Comparison of ENCODE assay signal across 17 cellular contexts in the genomic region with DNA sequence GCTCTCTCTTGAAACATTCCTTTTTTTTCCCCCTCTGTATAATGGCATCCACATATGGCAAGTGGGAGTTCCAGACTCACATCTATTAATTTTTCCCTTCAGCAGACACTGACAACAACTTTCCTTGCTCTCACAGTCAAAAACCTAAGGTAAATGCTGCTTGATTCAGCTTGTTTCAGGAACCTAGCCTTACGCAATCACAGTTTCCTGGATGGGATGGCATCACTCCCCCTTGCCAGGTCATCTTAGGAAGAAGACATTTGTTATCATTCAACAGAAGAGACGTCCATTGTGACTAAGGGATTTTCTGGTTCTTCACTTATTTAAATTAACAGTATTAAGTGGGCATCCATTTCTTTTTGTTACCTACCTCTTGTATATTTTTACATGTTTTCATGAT.
DNase-seq lines count a peak whose midpoint lies in the region; ATAC-seq, FAIRE-seq and TF ChIP-seq lines count a peak whose summit lies in the region.
"Had no signal": no experiment of that assay in that cellular context is flagged by ENCODE, and none has a peak within 500 bp of the region (broad histone marks: within the 10 kb centered on the region; RNA-seq: fewer than 3 reads in every experiment).

No MANE protein-coding gene starts in this region.

- ATAC-seq in HepG2, result no peak
- ATAC-seq in right lobe of liver, result no peak
- ATAC-seq in lower lobe of right lung, result no peak
- no peak for ATAC-seq in pancreas
- ATAC-seq: CD8-positive, alpha-beta T cell; gastrocnemius medialis; Panc1; right cardiac atrium had no signal

- TF ChIP-seq RAD21 in HepG2 (CRISPR knock-in tag; IDR thresholded peaks at IDR 0.05), result no peak

- no peaks in the 10 kb centered on the region for H4K20me1 ChIP-seq in HepG2 (ENCODE audit: insufficient read depth, low read length)

- no peak overlapping the region for H3K9ac ChIP-seq in HepG2 (ENCODE audit: insufficient read depth, low read depth, low read length)

- H3K4me2 ChIP-seq in HepG2 (ENCODE audit: low read depth, low read length), result no peak overlapping the region

- H2AFZ ChIP-seq in HepG2 (ENCODE audit: low read length), result no peak overlapping the region

- 0% methylated on average over 2 of the region's 2 CpGs for WGBS in HepG2 (ENCODE audit: low lambda C conversion rate)
- whole genome bisulfite sequencing in right lobe of liver (ENCODE audit: insufficient coverage, low coverage, low lambda C conversion rate, missing lambda C conversion rate), result 7% methylated on average over 2 of the region's 2 CpGs
- WGBS in pancreas, 2 donors, result 54 to 59% methylated on average over 2 of the region's 2 CpGs

- no peak for TF ChIP-seq CTCF in HepG2 (CRISPR knock-in tag; IDR thresholded peaks at IDR 0.05)
- no peak for TF ChIP-seq CTCF in right lobe of liver (IDR thresholded peaks at IDR 0.05)
- TF ChIP-seq CTCF in RWPE1 (conservative IDR thresholded peaks at IDR 0.05; ENCODE audit: low read depth), result no peak
- no peak for TF ChIP-seq CTCF in lower lobe of right lung (IDR thresholded peaks at IDR 0.05)
- no peak for TF ChIP-seq CTCF in pancreas (IDR thresholded peaks at IDR 0.05)

- CTCF ChIA-PET in HepG2 (lab: Yijun Ruan, JAX; ENCODE audit: low intra/inter-chr PET ratio, low total read pairs) (no interaction called here), RWPE1 (lab: Yijun Ruan, JAX) (interaction anchor here (0.6 kb wide), 1 partner anchor 1144 kb away, joined by 3 read pairs; no protein-coding TSS in a partner anchor)

- POLR2A ChIA-PET in HepG2 (lab: Yijun Ruan, JAX), result no interaction called here
- POLR2A ChIA-PET in RWPE1 (lab: Yijun Ruan, JAX; ENCODE audit: low non-redundant PET), result no interaction called here

- no TSS peak for BruUV-seq in HepG2 (replicated peaks; lab: Mats Ljungman, UMichigan)

- H3K27me3 ChIP-seq in HepG2 (ENCODE audit: control insufficient read depth in 1 of 2, insufficient read depth in 2 of 2, low read length in 2 of 2) (no peaks in the 10 kb centered on the region), right lobe of liver (no peaks in the 10 kb centered on the region), lower lobe of right lung (ENCODE audit: low read depth) (no peaks in the 10 kb centered on the region), pancreas (no peaks in the 10 kb centered on the region)
- H3K27me3 ChIP-seq: gastrocnemius medialis had no signal

- H3K4me3 ChIP-seq in HepG2 (replicated peaks in 1 of 3; ENCODE audit: insufficient read depth in 1 of 3, low read depth in 2 of 3, low read length in 3 of 3) (no peak overlapping the region), right lobe of liver (no peak overlapping the region), skeletal muscle cell (ENCODE audit: low read depth, low read length) (no peak overlapping the region), lower lobe of right lung (no peak overlapping the region), pancreas (no peak overlapping the region)
- H3K4me3 ChIP-seq: gastrocnemius medialis had no signal

- no peaks in the 10 kb centered on the region for H3K4me1 ChIP-seq in HepG2 (ENCODE audit: insufficient read depth, low read length)
- H3K4me1 ChIP-seq in right lobe of liver, result no peaks in the 10 kb centered on the region
- H3K4me1 ChIP-seq in lower lobe of right lung, result no peaks in the 10 kb centered on the region
- H3K4me1 ChIP-seq in pancreas, result no peaks in the 10 kb centered on the region
- H3K4me1 ChIP-seq: gastrocnemius medialis had no signal

- intact Hi-C loops in HepG2 (cut with micrococcal nuclease; ENCODE audit: unreplicated experiment) (no loop called here), right lobe of liver (cut with DNase I) (no loop called here), lower lobe of right lung (cut with DNase I) (no loop called here), pancreas (cut with DNase I) (no loop called here)

- in situ Hi-C loops in HepG2 (cut with HindIII; ENCODE audit: extremely low pct_ligation_motif_present, low pct_unique_long_range_greater_than_20kb), result no loop called here

- TF ChIP-seq EP300 in HepG2 (IDR thresholded peaks at IDR 0.05; ENCODE audit: low read depth in 2 of 2, low read length in 2 of 2) (no peak), HepG2 (CRISPR knock-in tag; IDR thresholded peaks at IDR 0.05; ENCODE audit: borderline replicate concordance) (no peak)

- H3K36me3 ChIP-seq in HepG2 (replicated peaks in 1 of 2; ENCODE audit: control insufficient read depth in 1 of 2, insufficient read depth in 2 of 2, low read length in 2 of 2) (no peaks in the 10 kb centered on the region), right lobe of liver (no peaks in the 10 kb centered on the region), lower lobe of right lung (no peaks in the 10 kb centered on the region), pancreas (no peaks in the 10 kb centered on the region)
- H3K36me3 ChIP-seq: gastrocnemius medialis had no signal

- TF ChIP-seq POLR2A in HepG2 (IDR thresholded peaks at IDR 0.05; ENCODE audit: insufficient read depth in 1 of 2, low read depth in 2 of 2, low read length in 2 of 2) (no peak), right lobe of liver (IDR thresholded peaks at IDR 0.05) (no peak)

- no peaks in the 10 kb centered on the region for H3K79me2 ChIP-seq in HepG2 (ENCODE audit: insufficient read depth, low read length)

- FAIRE-seq in HepG2 (lab: Jason Lieb, UNC) (no peak), pancreas (lab: Jason Lieb, UNC) (no peak)
- FAIRE-seq: colon had no signal

- H3K9me3 ChIP-seq in HepG2 (ENCODE audit: low read length) (no peaks in the 10 kb centered on the region), right lobe of liver (no peaks in the 10 kb centered on the region), lower lobe of right lung (no peaks in the 10 kb centered on the region), pancreas (no peaks in the 10 kb centered on the region)
- H3K9me3 ChIP-seq: gastrocnemius medialis had no signal

- DNase-seq in HepG2 (ENCODE audit: low spot score) (no peak), right lobe of liver (no peak), RWPE1 (ENCODE audit: low spot score) (peak; percentile 14), epithelial cell of prostate (ENCODE audit: low read depth, low spot score) (peak; percentile 14), skeletal muscle cell (ENCODE audit: low read depth) (peak; percentile 21), lower lobe of right lung (no peak), pancreas (no peak), amniotic stem cell (lab: John Stamatoyannopoulos, UW) (no peak)
- DNase-seq: activated effector memory CD4-positive, alpha-beta T cell treated with Interleukin-2 at 50 U/mL for 16 hours; anterior cingulate cortex; CD8-positive, alpha-beta T cell; gastrocnemius medialis; NCI-H2029; NCI-H526; right cardiac atrium had no signal

- H3K27ac ChIP-seq in HepG2 (ENCODE audit: extremely low read length, insufficient read depth, low read length) (no peak overlapping the region), right lobe of liver (no peak overlapping the region), RWPE1 (no peak overlapping the region), epithelial cell of prostate (no peak overlapping the region), lower lobe of right lung (no peak overlapping the region), pancreas (no peak overlapping the region)
- H3K27ac ChIP-seq: gastrocnemius medialis had no signal

TF ChIP-seq in HepG2, 621 proteins besides CTCF, POLR2A, EP300 and RAD21:
- TF ChIP-seq CEBPB (IDR thresholded peaks at IDR 0.05; ENCODE audit: borderline replicate concordance, low read depth, low read length), result peak; percentile 56
- TF ChIP-seq ZNF577 (CRISPR knock-in tag; IDR thresholded peaks at IDR 0.05; ENCODE audit: borderline replicate concordance, low read depth), result no peak
- no peak for TF ChIP-seq ZNF468 (CRISPR knock-in tag; IDR thresholded peaks at IDR 0.05)
- no peak for TF ChIP-seq PHB2 (IDR thresholded peaks at IDR 0.05; ENCODE audit: partially characterized antibody)
- no peak for TF ChIP-seq ZNF10 (CRISPR knock-in tag; IDR thresholded peaks at IDR 0.05; ENCODE audit: borderline replicate concordance, low read depth)
- no peak for TF ChIP-seq NFATC3 (CRISPR knock-in tag; IDR thresholded peaks at IDR 0.05)

Comparison
In these comparisons a context has a peak if more than half of its experiments do, and no peak if none do; other contexts are left out.
1. DNase-seq: peak in RWPE1 (single experiment), epithelial cell of prostate (single experiment) and skeletal muscle cell (single experiment); none in HepG2 (single experiment), right lobe of liver (0 of 3), lower lobe of right lung (single experiment), pancreas (0 of 6) and amniotic stem cell (single experiment).